ENCODE assay signal across 19 cellular contexts in the genomic region with DNA sequence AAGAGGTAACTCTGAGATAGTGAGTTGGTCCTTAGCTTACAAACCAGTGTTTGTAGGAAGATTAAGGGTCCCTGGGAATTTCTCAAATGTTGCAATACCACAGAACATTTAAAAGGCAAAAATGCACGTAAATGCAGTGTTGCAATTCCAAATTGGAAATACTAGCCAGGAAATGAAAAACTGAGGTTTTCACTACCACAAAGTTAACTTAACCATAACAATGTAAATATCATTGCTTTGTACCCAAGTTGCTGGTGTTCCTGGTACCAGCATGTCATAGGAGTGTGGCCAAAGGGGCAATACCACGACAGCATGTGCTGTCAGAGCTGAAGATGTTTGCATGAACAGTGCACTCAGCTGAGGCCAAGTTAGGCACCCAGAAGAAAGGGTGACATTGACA.
DNase-seq lines count a peak whose midpoint lies in the region; ATAC-seq, FAIRE-seq and TF ChIP-seq lines count a peak whose summit lies in the region.
"Had no signal": no experiment of that assay in that cellular context is flagged by ENCODE, and none has a peak within 500 bp of the region (broad histone marks: within the 10 kb centered on the region; RNA-seq: fewer than 3 reads in every experiment).

No MANE protein-coding gene starts in this region.

- no peak for TF ChIP-seq POLR2A in esophagus muscularis mucosa (IDR thresholded peaks at IDR 0.05; ENCODE audit: low read depth)

- 90% methylated on average over 2 of the region's 2 CpGs for WGBS in esophagus muscularis mucosa

- no peaks in the 10 kb centered on the region for H3K36me3 ChIP-seq in esophagus muscularis mucosa
- H3K36me3 ChIP-seq: adrenal gland, heart right ventricle, thoracic aorta had no signal

- H3K4me1 ChIP-seq in esophagus muscularis mucosa: no peaks in the 10 kb centered on the region
- H3K4me1 ChIP-seq: adrenal gland, heart right ventricle had no signal

- intact Hi-C loops in esophagus muscularis mucosa (cut with DNase I): no loop called here

- ATAC-seq in activated T-helper 17 cell treated with anti-CD3 and anti-CD28 coated beads, Interleukin-2, amount 50 U/mL, for 72 hours (replicated peaks): no peak
- ATAC-seq: T-cell had no signal

- H3K4me3 ChIP-seq in esophagus muscularis mucosa: no peak overlapping the region
- H3K4me3 ChIP-seq: adrenal gland, coronary artery, heart right ventricle, thoracic aorta had no signal

- no peaks in the 10 kb centered on the region for H3K27me3 ChIP-seq in esophagus muscularis mucosa
- H3K27me3 ChIP-seq: adrenal gland, heart right ventricle had no signal

- no peaks in the 10 kb centered on the region for H3K36me3 Mint-ChIP-seq in activated T-helper 17 cell treated with anti-CD3 and anti-CD28 coated beads, Interleukin-2, amount 50 U/mL, for 72 hours (ENCODE audit: low read depth)
- H3K36me3 Mint-ChIP-seq: CD14-positive monocyte, mesothelial cell of epicardium, T-cell had no signal

- H3K4me3 Mint-ChIP-seq in activated T-helper 17 cell treated with anti-CD3 and anti-CD28 coated beads, Interleukin-2, amount 50 U/mL, for 72 hours: no peak overlapping the region
- H3K4me3 Mint-ChIP-seq: activated B cell treated with CpG ODN at 0.5 μM for 24 hours, CD14-positive monocyte, mesothelial cell of epicardium, T-cell had no signal

- no peak for TF ChIP-seq EP300 in esophagus muscularis mucosa (IDR thresholded peaks at IDR 0.05)

- no peak overlapping the region for H3K27ac ChIP-seq in esophagus muscularis mucosa (replicated peaks in 1 of 4)
- H3K27ac ChIP-seq: adrenal gland, coronary artery, thoracic aorta had no signal

- TF ChIP-seq CTCF in esophagus muscularis mucosa (IDR thresholded peaks at IDR 0.05): no peak

- peaks cover 18% of the 10 kb centered on the region for H3K27me3 Mint-ChIP-seq in activated T-helper 17 cell treated with anti-CD3 and anti-CD28 coated beads, Interleukin-2, amount 50 U/mL, for 72 hours

- no peaks in the 10 kb centered on the region for H3K9me3 Mint-ChIP-seq in activated T-helper 17 cell treated with anti-CD3 and anti-CD28 coated beads, Interleukin-2, amount 50 U/mL, for 72 hours
- H3K9me3 Mint-ChIP-seq: activated B cell treated with CpG ODN at 0.5 μM for 24 hours, mesothelial cell of epicardium, T-cell had no signal

- no peaks in the 10 kb centered on the region for H3K4me1 Mint-ChIP-seq in activated T-helper 17 cell treated with anti-CD3 and anti-CD28 coated beads, Interleukin-2, amount 50 U/mL, for 72 hours
- H3K4me1 Mint-ChIP-seq: activated B cell treated with CpG ODN at 0.5 μM for 24 hours, CD14-positive monocyte, T-cell had no signal

- FAIRE-seq in RCC 7860 (lab: Jason Lieb, UNC): peak; percentile 81

- DNase-seq in EL (peak; percentile 36), RCC 7860 (ENCODE audit: low spot score) (peak; percentile 60), esophagus muscularis mucosa (ENCODE audit: extremely low spot score) (peak; percentile 45), renal cortical epithelial cell (ENCODE audit: low read depth) (peak; percentile 96), NCI-H510A (lab: John Stamatoyannopoulos, UW) (no peak), SW480 (ENCODE audit: low spot score) (no peak)
- DNase-seq: activated B cell treated with CpG ODN at 0.5 μM for 24 hours, adrenal gland, DMS79, heart right ventricle, KG1, kidney glomerular epithelial cell, NCI-H1105, T-cell had no signal

- H3K27ac Mint-ChIP-seq in activated T-helper 17 cell treated with anti-CD3 and anti-CD28 coated beads, Interleukin-2, amount 50 U/mL, for 72 hours: no peak overlapping the region
- H3K27ac Mint-ChIP-seq: activated B cell treated with CpG ODN at 0.5 μM for 24 hours, CD14-positive monocyte, mesothelial cell of epicardium, T-cell had no signal

- H3K9me3 ChIP-seq in esophagus muscularis mucosa: no peaks in the 10 kb centered on the region
- H3K9me3 ChIP-seq: adrenal gland, heart right ventricle, thoracic aorta had no signal

Comparison
In these comparisons a context has a peak if more than half of its experiments do, and no peak if none do; other contexts are left out.
1. DNase-seq: peak in EL (single experiment), RCC 7860 (single experiment), esophagus muscularis mucosa (single experiment) and renal cortical epithelial cell (single experiment); none in NCI-H510A (single experiment) and SW480 (single experiment).